Comparison of ENCODE assay signal across 1 cellular context in the genomic region with DNA sequence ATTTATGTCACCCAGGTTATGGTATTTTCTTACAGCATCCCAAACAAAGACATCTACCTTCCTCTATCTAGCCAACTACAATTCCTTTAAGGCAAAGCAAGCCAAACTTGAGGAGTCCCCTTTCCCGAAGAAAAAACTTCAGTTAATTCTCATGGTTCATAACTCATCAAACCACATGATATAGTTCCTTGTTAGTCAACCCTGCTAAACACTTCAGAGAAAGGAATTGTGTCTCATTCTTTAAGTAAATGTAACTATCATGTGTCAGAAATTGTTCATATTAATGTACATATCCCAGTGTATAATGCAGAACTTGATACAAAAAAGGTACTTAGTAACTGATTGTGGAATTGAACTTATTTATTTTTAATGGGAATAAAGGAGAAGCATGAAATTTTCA.
TF ChIP-seq lines count a peak whose summit lies in the region.

No MANE protein-coding gene starts in this region.

TF ChIP-seq in HCT116, 20 proteins besides CTCF, POLR2A, EP300 and RAD21:
- no peak for TF ChIP-seq REST (IDR thresholded peaks at IDR 0.05; ENCODE audit: low read depth)
- TF ChIP-seq SP1 (IDR thresholded peaks at IDR 0.05; ENCODE audit: low read depth): no peak
- no peak for TF ChIP-seq TCF7L2 (IDR thresholded peaks at IDR 0.05; ENCODE audit: borderline replicate concordance, extremely low read depth, insufficient read depth, insufficient read length)
- no peak for TF ChIP-seq EZH2 (IDR thresholded peaks at IDR 0.05)
- TF ChIP-seq ZNF274 (IDR thresholded peaks at IDR 0.05; ENCODE audit: low read depth, low read length): no peak
- TF ChIP-seq ZFX (IDR thresholded peaks at IDR 0.05): no peak
- TF ChIP-seq YY1 (IDR thresholded peaks at IDR 0.05; ENCODE audit: extremely low read depth, insufficient replicate concordance, low read depth, low read length): no peak
